Comparison of ENCODE assay signal across 1 cellular context in the genomic region with DNA sequence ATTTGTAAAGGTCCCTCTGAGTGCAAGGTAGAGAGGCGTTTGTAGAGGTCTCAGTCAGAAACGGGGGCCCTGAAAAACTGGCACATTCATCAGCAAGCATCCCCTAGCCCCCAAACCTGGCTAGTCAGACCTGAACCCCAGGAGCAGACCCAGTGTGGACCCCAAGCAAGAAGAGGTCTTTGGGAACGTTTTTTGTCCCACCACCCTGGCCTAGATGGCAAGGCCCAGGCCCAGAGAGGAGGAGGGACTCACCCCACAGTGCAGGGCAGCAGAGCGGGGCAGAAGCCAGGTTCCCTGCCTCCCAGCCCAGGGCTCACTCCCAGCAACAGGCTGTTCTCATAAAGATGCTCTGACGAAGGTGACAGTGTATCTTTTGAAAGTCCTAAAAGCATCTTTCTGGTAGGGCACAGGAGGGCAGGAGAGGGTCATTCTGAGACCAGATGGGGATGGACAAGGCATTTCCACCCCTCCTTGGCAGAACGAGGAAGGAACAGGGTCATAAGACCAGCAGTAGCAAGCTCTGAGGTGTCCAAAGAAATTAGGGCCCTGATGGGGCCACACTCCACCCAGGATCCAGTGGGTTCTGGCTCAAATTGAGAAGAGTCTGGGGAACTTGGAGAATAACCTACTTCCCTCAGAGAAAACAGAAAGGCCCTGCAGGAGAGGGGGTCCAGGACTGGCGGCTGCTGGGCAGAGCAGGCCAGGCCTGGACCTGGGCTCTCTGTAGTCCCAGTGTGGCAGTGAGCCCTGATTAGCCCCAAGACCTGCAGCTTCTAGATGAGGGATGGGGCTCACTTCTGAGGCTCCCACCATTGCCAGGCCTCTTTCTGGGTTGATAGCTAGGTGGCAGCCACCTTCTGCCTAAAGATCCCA.
TF ChIP-seq lines count a peak whose summit lies in the region.

No MANE protein-coding gene starts in this region.

TF ChIP-seq in H1, 55 proteins besides CTCF, POLR2A, EP300 and RAD21:
- no peak for TF ChIP-seq BCL11A (IDR thresholded peaks at IDR 0.05; ENCODE audit: low read depth in 2 of 2, low read length in 2 of 2)
- TF ChIP-seq NANOG (IDR thresholded peaks at IDR 0.05; ENCODE audit: insufficient read depth, low read depth, low read length, poor library complexity, severe bottlenecking), result no peak
- no peak for TF ChIP-seq SUZ12 (IDR thresholded peaks at IDR 0.05; ENCODE audit: low read length)
- no peak for TF ChIP-seq SRF (IDR thresholded peaks at IDR 0.05; ENCODE audit: low read depth, low read length)
- no peak for TF ChIP-seq SP4 (IDR thresholded peaks at IDR 0.05; ENCODE audit: low read length)
- TF ChIP-seq TCF12 (IDR thresholded peaks at IDR 0.05; ENCODE audit: low read depth, low read length), result no peak
- TF ChIP-seq CHD2 (IDR thresholded peaks at IDR 0.05; ENCODE audit: low read length), result no peak
- TF ChIP-seq RNF2 (IDR thresholded peaks at IDR 0.05; ENCODE audit: borderline replicate concordance, low read depth, low read length, missing control alignments, poor library complexity, severe bottlenecking), result no peak
- TF ChIP-seq FOSL1 (IDR thresholded peaks at IDR 0.05; ENCODE audit: insufficient read depth, low read depth, low read length), result no peak
- no peak for TF ChIP-seq ASH2L (IDR thresholded peaks at IDR 0.05; ENCODE audit: low read length)
- no peak for TF ChIP-seq HDAC6 (IDR thresholded peaks at IDR 0.05; ENCODE audit: low read depth, low read length)
- TF ChIP-seq SP1 (IDR thresholded peaks at IDR 0.05; ENCODE audit: low read depth, low read length), result no peak
